In the genomic region with DNA sequence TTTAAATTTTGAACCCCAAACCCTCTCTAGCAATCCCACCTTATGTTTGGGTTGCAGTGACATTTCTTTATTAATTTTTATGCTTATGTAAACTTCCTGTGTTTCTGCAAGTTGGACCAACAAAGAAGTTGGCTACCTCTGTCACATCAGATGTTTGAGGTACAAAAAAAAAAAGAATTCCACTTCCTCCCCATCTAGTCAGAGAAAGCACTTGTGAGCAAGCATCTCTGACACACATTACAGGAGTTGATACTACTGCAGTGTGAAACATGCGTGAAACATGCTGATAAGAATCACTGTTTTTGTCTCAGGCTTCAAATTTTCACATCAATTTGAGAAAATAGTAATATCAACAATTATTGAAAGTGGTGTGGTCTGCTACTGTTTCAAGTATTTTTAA, we compare ENCODE assay signal across 8 cellular contexts. TPM values are rescaled to one million over a fixed set of nuclear protein-coding genes. Genes with fewer than 3 reads are reported as not detected.
A peak's percentile ranks its signal among the peaks of the same experiment; 100 is the strongest.
DNase-seq lines count a peak whose midpoint lies in the region; ATAC-seq and TF ChIP-seq lines count a peak whose summit lies in the region.

No MANE protein-coding gene starts in this region.

- DNase-seq in AG08395 (ENCODE audit: low spot score) (peak; percentile 21), GM23248 (peak; percentile 56), right lobe of liver (no peak), left colon (no peak), NCI-H2107 (lab: John Stamatoyannopoulos, UW) (no peak)
- no peak for DNase-seq in activated naive CD8-positive, alpha-beta T cell treated with anti-CD3 and anti-CD28 coated beads for 36 hours

- in situ Hi-C loops in GM23248 (cut with MboI) = no loop called here

- peak overlapping the region; percentile 72 for H3K4me2 ChIP-seq in GM23248 (ENCODE audit: unreplicated experiment)

- H3K9me3 ChIP-seq in GM23248 (ENCODE audit: low read depth) (no peaks in the 10 kb centered on the region), right lobe of liver (no peaks in the 10 kb centered on the region)

- no peak for TF ChIP-seq POLR2A in right lobe of liver (IDR thresholded peaks at IDR 0.05)

- peaks cover 30% of the 10 kb centered on the region for H3K4me1 Mint-ChIP-seq in activated naive CD8-positive, alpha-beta T cell treated with anti-CD3 and anti-CD28 coated beads for 36 hours

- peaks cover 81% of the 10 kb centered on the region for H3K79me2 ChIP-seq in GM23248 (ENCODE audit: insufficient read depth)

- H3K36me3 Mint-ChIP-seq in activated naive CD8-positive, alpha-beta T cell treated with anti-CD3 and anti-CD28 coated beads for 36 hours = peaks cover 21% of the 10 kb centered on the region

- H3K27ac Mint-ChIP-seq in activated naive CD8-positive, alpha-beta T cell treated with anti-CD3 and anti-CD28 coated beads for 36 hours = peak overlapping the region; percentile 86

- H3K27me3 Mint-ChIP-seq in activated naive CD8-positive, alpha-beta T cell treated with anti-CD3 and anti-CD28 coated beads for 36 hours = no peaks in the 10 kb centered on the region

- H3K9me3 Mint-ChIP-seq in activated naive CD8-positive, alpha-beta T cell treated with anti-CD3 and anti-CD28 coated beads for 36 hours = no peaks in the 10 kb centered on the region

- H3K36me3 ChIP-seq in GM23248 (ENCODE audit: low read depth) = peaks cover under 1% of the 10 kb centered on the region; the same call in 1 of the 2 replicates
- H3K36me3 ChIP-seq in right lobe of liver = no peaks in the 10 kb centered on the region

- H3K4me1 ChIP-seq in GM23248 (ENCODE audit: insufficient read depth) = peaks cover 28% of the 10 kb centered on the region
- H3K4me1 ChIP-seq in right lobe of liver = peaks cover 0 to 30% (median 8%) of the 10 kb centered on the region in 4 donors

- H3K27me3 ChIP-seq in GM23248 (replicated peaks; ENCODE audit: insufficient read depth) = no peaks in the 10 kb centered on the region
- no peaks in the 10 kb centered on the region for H3K27me3 ChIP-seq in right lobe of liver

- H3K9me2 ChIP-seq in GM23248 (ENCODE audit: insufficient read depth) = no peaks in the 10 kb centered on the region

- H3K4me3 ChIP-seq in GM23248 = peak overlapping the region; percentile 82
- H3K4me3 ChIP-seq in right lobe of liver = peak overlapping the region; percentile 79 to 88 (median 81)

- intact Hi-C loops in right lobe of liver (cut with DNase I) = loop anchor here in 1 of 2 donors (10.0 kb wide), 1 partner anchor 84 kb away; no protein-coding TSS in a partner anchor
- intact Hi-C loops in left colon (cut with DNase I, micrococcal nuclease) = no loop called here

- peak overlapping the region; percentile 92 for H3K9ac ChIP-seq in GM23248

- H3F3A ChIP-seq in GM23248 (ENCODE audit: insufficient read depth) = peaks cover 26% of the 10 kb centered on the region

- H4K20me1 ChIP-seq in GM23248 (ENCODE audit: insufficient read depth) = no peaks in the 10 kb centered on the region

- ATAC-seq in right lobe of liver = no peak
- ATAC-seq in HG02885 (IDR thresholded peaks at IDR 0.05; ENCODE audit: poor library complexity, unreplicated experiment) = no peak
- no peak for ATAC-seq in HG02938 (IDR thresholded peaks at IDR 0.05; ENCODE audit: unreplicated experiment)
- ATAC-seq in left colon = no peak

- TF ChIP-seq CTCF in right lobe of liver (IDR thresholded peaks at IDR 0.05) = no peak

- H2AFZ ChIP-seq in GM23248 = peak overlapping the region; percentile 68

- peak overlapping the region; percentile 86 for H3K4me3 Mint-ChIP-seq in activated naive CD8-positive, alpha-beta T cell treated with anti-CD3 and anti-CD28 coated beads for 36 hours

- WGBS in GM23248 (ENCODE audit: low coverage in 1 of 2, low lambda C conversion rate in 2 of 2, missing lambda C conversion rate in 2 of 2), 2 experiments = 26 to 34% methylated on average over 1 of the region's 1 CpG
- 7% methylated on average over 1 of the region's 1 CpG for WGBS in right lobe of liver (ENCODE audit: insufficient coverage, low coverage, low lambda C conversion rate, missing lambda C conversion rate)

- peak overlapping the region; percentile 89 for H3K27ac ChIP-seq in GM23248
- peak overlapping the region; percentile 92 to 95 (median 94) for H3K27ac ChIP-seq in right lobe of liver

RNA-seq across cellular contexts. Expression of a gene that starts 1.3 kb away (rescaled TPM):
- not detected in 2 replicates for total RNA-seq in GM23248 (2014; rRNA removed; shearing (Covaris generic))
- polyA plus RNA-seq in GM23248 (2016; fragmentation: Nextera tagmentation; extraction: Ambion mirVana) = not detected in 2 replicates
- not detected for total RNA-seq in activated naive CD8-positive, alpha-beta T cell treated with anti-CD3 and anti-CD28 coated beads for 36 hours
- not detected for total RNA-seq in right lobe of liver
- total RNA-seq in left colon = not detected

RNA-seq across cellular contexts. Expression of a gene that starts 47.2 kb away (rescaled TPM):
- 3.9 and 6.6 TPM in 2 replicates for total RNA-seq in GM23248 (2014; rRNA removed; shearing (Covaris generic))
- polyA plus RNA-seq in GM23248 (2016; fragmentation: Nextera tagmentation; extraction: Ambion mirVana) = 1.8 and 2.4 TPM in 2 replicates
- total RNA-seq in activated naive CD8-positive, alpha-beta T cell treated with anti-CD3 and anti-CD28 coated beads for 36 hours = 10 to 100 TPM; 26.5 to 28.6 TPM
- total RNA-seq in right lobe of liver (10 to 100 TPM; 14.6 to 18.6 (median 15.0) TPM), left colon (10 to 100 TPM; 32.4 to 45.9 TPM)

RNA-seq across cellular contexts. Expression of a gene that starts 47.3 kb away (rescaled TPM):
- 54.8 and 71.7 TPM in 2 replicates for total RNA-seq in GM23248 (2014; rRNA removed; shearing (Covaris generic))
- 93.8 and 103 TPM in 2 replicates for polyA plus RNA-seq in GM23248 (2016; fragmentation: Nextera tagmentation; extraction: Ambion mirVana)
- 10 to 100 TPM; 85.4 to 92.7 TPM for total RNA-seq in activated naive CD8-positive, alpha-beta T cell treated with anti-CD3 and anti-CD28 coated beads for 36 hours
- total RNA-seq in right lobe of liver (10 to 100 TPM; 21.8 to 38.8 (median 28.7) TPM), left colon (10 to 100 TPM; 54.0 to 62.1 TPM)

Comparison
In these comparisons a context has a peak if more than half of its experiments do, and no peak if none do; other contexts are left out.
1. DNase-seq: peak in AG08395 (single experiment) and GM23248 (single experiment); none in activated naive CD8-positive, alpha-beta T cell treated with anti-CD3 and anti-CD28 coated beads for 36 hours (single experiment), right lobe of liver (0 of 3), left colon (0 of 2) and NCI-H2107 (single experiment).